ENCODE assay signal across 8 cellular contexts in genomic region chr1:204127597-204128242, GRCh38. TPM values are rescaled to one million over a fixed set of nuclear protein-coding genes. Genes with fewer than 3 reads are reported as not detected.
A peak's percentile ranks its signal among the peaks of the same experiment; 100 is the strongest.
DNase-seq lines count a peak whose midpoint lies in the region; ATAC-seq, FAIRE-seq and TF ChIP-seq lines count a peak whose summit lies in the region.

No MANE protein-coding gene starts in this region.

- TF ChIP-seq POLR2A in K562 (conservative IDR thresholded peaks at IDR 0.05): no peak

- POLR2A ChIA-PET in K562 (lab: Yijun Ruan, JAX): interaction anchor here (1.0 kb wide), 2 partner anchors 257 to 276 kb away, joined by 4 read pairs; no protein-coding TSS in a partner anchor

- 0% methylated on average over 5 of the region's 5 CpGs for WGBS in K562 (ENCODE audit: insufficient coverage, low coverage, missing lambda C conversion rate)

- intact Hi-C loops in K562 (cut with micrococcal nuclease): loop anchor here (5.0 to 10.0 kb wide), 2 partner anchors 503 to 620 kb away; partner anchors contain the start of gene ATP2B4

- ATAC-seq in K562 (peak; percentile 47), GM18861 (IDR thresholded peaks at IDR 0.05; ENCODE audit: unreplicated experiment) (no peak), GM18519 (IDR thresholded peaks at IDR 0.05; ENCODE audit: low FRiP score, unreplicated experiment) (no peak)

- no TSS peak for BruUV-seq in K562 (replicated peaks; lab: Mats Ljungman, UMichigan)

- no peaks in the 10 kb centered on the region for H3K36me3 ChIP-seq in K562 (ENCODE audit: control insufficient read depth, insufficient read depth, low read length)

- no peak overlapping the region for H3K4me3 ChIP-seq in K562

- no peak overlapping the region for H2AFZ ChIP-seq in K562 (ENCODE audit: low read depth, low read length)

- H3K27me3 ChIP-seq in K562 (ENCODE audit: control insufficient read depth in 2 of 2, insufficient read depth in 2 of 2, low read length in 2 of 2): peaks cover 27 to 46% of the 10 kb centered on the region in 2 experiments; a peak in 4 of 5 replicates

- H3K9ac ChIP-seq in K562 (ENCODE audit: insufficient read depth in 1 of 2, low read depth in 2 of 2, low read length in 2 of 2): no peak overlapping the region

- in situ Hi-C loops in K562 (cut with MboI): loop anchor here (5.0 kb wide), 1 partner anchor 265 kb away; the partner anchor contains the start of gene SNRPE

- DNase-seq in COLO668 (lab: John Stamatoyannopoulos, UW; ENCODE audit: unreplicated experiment) (peak; percentile 80), HK-2 (ENCODE audit: unreplicated experiment) (peak; percentile 75), NCI-H526 treated with DMSO at 0.1 percent for 48 hours (lab: John Stamatoyannopoulos, UW) (peak; percentile 23), K562 (ENCODE audit: extremely low read depth in 1 of 4, low spot score in 3 of 4) (peak; percentile 50 to 71 (median 64)), iPS-NIHi7 (ENCODE audit: extremely low spot score) (peak; percentile 75)
- peak; percentile 46 for DNase-seq in stimulated activated CD8-positive, alpha-beta memory T cell treated with anti-CD3 and anti-CD28 coated beads, Interleukin-4, amount 100 ng/mL, for 48 hours

- TF ChIP-seq EP300 in K562 (IDR thresholded peaks at IDR 0.05; ENCODE audit: low read length): no peak

- no peak overlapping the region for H3K4me2 ChIP-seq in K562 (ENCODE audit: insufficient read depth, low read length)

- TF ChIP-seq RAD21 in K562 (CRISPR knock-in tag; conservative IDR thresholded peaks at IDR 0.05 in 1 of 2, IDR thresholded peaks at IDR 0.05 in 1 of 2): peak; percentile 87

- CTCF ChIA-PET in K562 (lab: Yijun Ruan, JAX; ENCODE audit: low intra/inter-chr PET ratio): interaction anchor here (0.5 to 3.3 kb wide), 7 partner anchors 30 to 789 kb away, joined by 3 to 35 read pairs (median 8); partner anchors contain the start of gene SNRPE

- peak; percentile 35 for FAIRE-seq in K562 (lab: Jason Lieb, UNC)

- TF ChIP-seq CTCF in K562 (IDR thresholded peaks at IDR 0.05 in 2 of 3, conservative IDR thresholded peaks at IDR 0.05 in 1 of 3; ENCODE audit: insufficient read depth in 2 of 3, low read depth in 1 of 3, low read length in 3 of 3): peak; percentile 83 to 89 (median 86)

- peaks cover 1% of the 10 kb centered on the region; the same call in 1 of the 2 replicates for H4K20me1 ChIP-seq in K562 (replicated peaks; ENCODE audit: control insufficient read depth, insufficient read depth, low read length)

- H3K4me1 ChIP-seq in K562 (replicated peaks in 1 of 2; ENCODE audit: control insufficient read depth in 2 of 2, insufficient read depth in 2 of 2, low read length in 2 of 2): peaks cover 0 to 15% of the 10 kb centered on the region in 2 experiments; a peak in 2 of 5 replicates

- no peaks in the 10 kb centered on the region for H3K79me2 ChIP-seq in K562 (ENCODE audit: control insufficient read depth, insufficient read depth, low read length)

- no peaks in the 10 kb centered on the region for H3K9me1 ChIP-seq in K562 (ENCODE audit: control insufficient read depth, insufficient read depth, low read length)

- no peaks in the 10 kb centered on the region for H3K9me3 ChIP-seq in K562 (replicated peaks; ENCODE audit: control insufficient read depth, insufficient read depth, low read depth, low read length)

- H3K27ac ChIP-seq in K562 (ENCODE audit: extremely low read depth, low read depth, low read length): no peak overlapping the region

RNA-seq across cellular contexts. Expression of gene ETNK2, which starts 24.1 kb away (rescaled TPM):
- not detected in 2 replicates for total RNA-seq in K562 (2011; cell fraction: chromatin; rRNA removed; ENCODE audit: low replicate concordance)
- 0.17 TPM in 1 of 2 replicates, not detected in the other for total RNA-seq in K562 (2011; cell fraction: nucleolus; rRNA removed)
- not detected in 2 replicates for total RNA-seq in K562 (2011; cell fraction: nucleoplasm; rRNA removed)
- total RNA-seq in K562 (2014; rRNA removed) (0.05 TPM in 1 of 2 replicates, not detected in the other), K562 (2014; rRNA removed; fragmentation: Illumina TruSeq; extraction: Trizol) (not detected in 2 replicates), K562 (2015; rRNA removed; fragmentation: Illumina TruSeq; extraction: Trizol) (not detected in 2 replicates), K562 (2021) (0.13 TPM in 2 replicates)
- polyA plus RNA-seq in K562 (2011; rRNA removed) (0.38 and 0.51 TPM in 2 replicates), K562 (2014; fragmentation: Illumina TruSeq; extraction: Trizol) (0.16 and 0.30 TPM in 2 replicates), K562 (2014; fragmentation: Nextera tagmentation; extraction: Ambion mirVana) (not detected), K562 (2014; rRNA removed) (0.03 TPM in 1 of 2 replicates, not detected in the other)
- polyA plus RNA-seq in K562 (2011; cell fraction: cytosol; rRNA removed): 0.44 and 0.58 TPM in 2 replicates
- polyA plus RNA-seq in K562 (2011; cell fraction: nucleus; rRNA removed): 0.41 and 0.48 TPM in 2 replicates
- 0.04 and 0.08 TPM in 2 replicates for polyA plus RNA-seq in K562 (2012)
- polyA minus RNA-seq in K562 (2011; rRNA and poly(A)+ RNA removed): 0.21 and 0.28 TPM in 2 replicates
- 0.57 TPM in 1 of 2 replicates, not detected in the other for polyA minus RNA-seq in K562 (2011; cell fraction: cytosol; rRNA and poly(A)+ RNA removed)
- 0.13 TPM in 1 of 2 replicates, not detected in the other for polyA minus RNA-seq in K562 (2011; cell fraction: nucleus; rRNA and poly(A)+ RNA removed)

RNA-seq across cellular contexts. Expression of gene REN, which starts 38.4 kb away (rescaled TPM):
- total RNA-seq in K562 (2011; cell fraction: chromatin; rRNA removed; ENCODE audit: low replicate concordance): 0.58 and 3.3 TPM in 2 replicates
- 1.8 and 3.0 TPM in 2 replicates for total RNA-seq in K562 (2011; cell fraction: nucleolus; rRNA removed)
- total RNA-seq in K562 (2011; cell fraction: nucleoplasm; rRNA removed): 2.1 TPM in 1 of 2 replicates, not detected in the other
- total RNA-seq in K562 (2014; rRNA removed) (2.7 and 3.6 TPM in 2 replicates), K562 (2014; rRNA removed; fragmentation: Illumina TruSeq; extraction: Trizol) (1.3 and 1.7 TPM in 2 replicates), K562 (2015; rRNA removed; fragmentation: Illumina TruSeq; extraction: Trizol) (8.6 and 9.9 TPM in 2 replicates), K562 (2021) (1.7 and 1.9 TPM in 2 replicates)
- polyA plus RNA-seq in K562 (2011; rRNA removed) (0.73 and 5.8 TPM in 2 replicates), K562 (2014; fragmentation: Illumina TruSeq; extraction: Trizol) (2.9 and 3.1 TPM in 2 replicates), K562 (2014; fragmentation: Nextera tagmentation; extraction: Ambion mirVana) (1 to 10 TPM; 3.1 to 3.9 TPM), K562 (2014; rRNA removed) (1.9 and 2.0 TPM in 2 replicates)
- polyA plus RNA-seq in K562 (2011; cell fraction: cytosol; rRNA removed): 0.87 and 14.1 TPM in 2 replicates
- polyA plus RNA-seq in K562 (2011; cell fraction: nucleus; rRNA removed): 1.0 and 19.2 TPM in 2 replicates
- 5.2 and 6.4 TPM in 2 replicates for polyA plus RNA-seq in K562 (2012)
- polyA minus RNA-seq in K562 (2011; rRNA and poly(A)+ RNA removed): 0.51 and 7.6 TPM in 2 replicates
- polyA minus RNA-seq in K562 (2011; cell fraction: cytosol; rRNA and poly(A)+ RNA removed): 3.8 TPM in 1 of 2 replicates, not detected in the other
- polyA minus RNA-seq in K562 (2011; cell fraction: nucleus; rRNA and poly(A)+ RNA removed): 0.44 and 1.3 TPM in 2 replicates

RNA-seq across cellular contexts. Expression of gene SOX13, which starts 54.8 kb away (rescaled TPM):
- total RNA-seq in K562 (2011; cell fraction: chromatin; rRNA removed; ENCODE audit: low replicate concordance): 0.12 TPM in 1 of 2 replicates, not detected in the other
- 0.13 TPM in 1 of 2 replicates, not detected in the other for total RNA-seq in K562 (2011; cell fraction: nucleolus; rRNA removed)
- not detected in 2 replicates for total RNA-seq in K562 (2011; cell fraction: nucleoplasm; rRNA removed)
- total RNA-seq in K562 (2014; rRNA removed) (not detected in 2 replicates), K562 (2014; rRNA removed; fragmentation: Illumina TruSeq; extraction: Trizol) (not detected in 2 replicates), K562 (2015; rRNA removed; fragmentation: Illumina TruSeq; extraction: Trizol) (not detected in 2 replicates), K562 (2021) (0.25 and 0.35 TPM in 2 replicates)
- polyA plus RNA-seq in K562 (2011; rRNA removed) (0.06 and 0.11 TPM in 2 replicates), K562 (2014; fragmentation: Illumina TruSeq; extraction: Trizol) (0.03 TPM in 1 of 2 replicates, not detected in the other), K562 (2014; fragmentation: Nextera tagmentation; extraction: Ambion mirVana) (not detected), K562 (2014; rRNA removed) (0.07 TPM in 1 of 2 replicates, not detected in the other)
- 0.10 and 0.16 TPM in 2 replicates for polyA plus RNA-seq in K562 (2011; cell fraction: cytosol; rRNA removed)
- 0.13 and 0.31 TPM in 2 replicates for polyA plus RNA-seq in K562 (2011; cell fraction: nucleus; rRNA removed)
- 0.08 and 0.32 TPM in 2 replicates for polyA plus RNA-seq in K562 (2012)
- 0.11 and 0.21 TPM in 2 replicates for polyA minus RNA-seq in K562 (2011; rRNA and poly(A)+ RNA removed)
- polyA minus RNA-seq in K562 (2011; cell fraction: cytosol; rRNA and poly(A)+ RNA removed): 2.0 TPM in 1 of 2 replicates, not detected in the other
- polyA minus RNA-seq in K562 (2011; cell fraction: nucleus; rRNA and poly(A)+ RNA removed): under 0.01 and 0.11 TPM in 2 replicates

Comparison
In these comparisons a context has a peak if more than half of its experiments do, and no peak if none do; other contexts are left out.
1. DNase-seq: peak in every context shown above with its lines; median percentile 80 in COLO668; 75 in HK-2; 75 in iPS-NIHi7; 64 in K562; 46 in stimulated activated CD8-positive, alpha-beta memory T cell treated with anti-CD3 and anti-CD28 coated beads, Interleukin-4, amount 100 ng/mL, for 48 hours; 23 in NCI-H526 treated with DMSO at 0.1 percent for 48 hours.